ENCODE assay signal across 20 cellular contexts in genomic region chr3:2774485-2774884, GRCh38.
DNase-seq lines count a peak whose midpoint lies in the region; ATAC-seq, FAIRE-seq and TF ChIP-seq lines count a peak whose summit lies in the region.
"Had no signal": no experiment of that assay in that cellular context is flagged by ENCODE, and none has a peak within 500 bp of the region (broad histone marks: within the 10 kb centered on the region; RNA-seq: fewer than 3 reads in every experiment).

No MANE protein-coding gene starts in this region.

- no peaks in the 10 kb centered on the region for H3K79me2 ChIP-seq in HepG2 (ENCODE audit: insufficient read depth, low read length)

- H3K4me3 ChIP-seq in HepG2 (replicated peaks in 1 of 3; ENCODE audit: insufficient read depth in 1 of 3, low read depth in 2 of 3, low read length in 3 of 3) (no peak overlapping the region), neuronal stem cell (ENCODE audit: low read length in 2 of 2) (no peak overlapping the region)
- H3K4me3 ChIP-seq: A549 had no signal

- H3K36me3 Mint-ChIP-seq in natural killer cell treated with Interleukin-12 subunit alpha and Interleukin-12 subunit beta and Interleukin-15 and Interleukin-18, amount 100 ng/mL, for 72 hours, result no peaks in the 10 kb centered on the region

- no peak overlapping the region for H3K14ac ChIP-seq in neuronal stem cell (ENCODE audit: low read length)

- H2BK15ac ChIP-seq in neuronal stem cell (ENCODE audit: low read length), result no peak overlapping the region

- intact Hi-C loops in HepG2 (cut with micrococcal nuclease; ENCODE audit: unreplicated experiment), result no loop called here

- no peak for TF ChIP-seq POLR2A in HepG2 (IDR thresholded peaks at IDR 0.05; ENCODE audit: insufficient read depth in 1 of 2, low read depth in 2 of 2, low read length in 2 of 2)

- H2BK5ac ChIP-seq in neuronal stem cell (ENCODE audit: low read length), result no peak overlapping the region

- no peak overlapping the region for H3K27ac Mint-ChIP-seq in natural killer cell treated with Interleukin-12 subunit alpha and Interleukin-12 subunit beta and Interleukin-15 and Interleukin-18, amount 100 ng/mL, for 72 hours
- H3K27ac Mint-ChIP-seq: CD4-positive, alpha-beta T cell; HFFc6 had no signal

- TF ChIP-seq RAD21 in HepG2 (CRISPR knock-in tag; IDR thresholded peaks at IDR 0.05), result no peak

- H3K4me1 Mint-ChIP-seq in natural killer cell treated with Interleukin-12 subunit alpha and Interleukin-12 subunit beta and Interleukin-15 and Interleukin-18, amount 100 ng/mL, for 72 hours (ENCODE audit: low read depth in 2 of 2), result no peaks in the 10 kb centered on the region

- H3K9ac ChIP-seq in HepG2 (ENCODE audit: insufficient read depth, low read depth, low read length), result no peak overlapping the region
- no peak overlapping the region for H3K9ac ChIP-seq in neuronal stem cell (ENCODE audit: low read depth, low read length, poor library complexity)

- no peaks in the 10 kb centered on the region for H3K9me3 ChIP-seq in HepG2 (ENCODE audit: low read length)
- peaks cover 0 to 2% of the 10 kb centered on the region in 2 donors for H3K9me3 ChIP-seq in neuronal stem cell (replicated peaks in 1 of 2; ENCODE audit: control insufficient read depth in 2 of 2, insufficient read depth in 1 of 2, low read depth in 1 of 2, low read length in 2 of 2)
- H3K9me3 ChIP-seq: A549, Caco-2 had no signal

- POLR2A ChIA-PET in HepG2 (lab: Yijun Ruan, JAX), result no interaction called here

- no peak overlapping the region for H3K4me3 Mint-ChIP-seq in natural killer cell treated with Interleukin-12 subunit alpha and Interleukin-12 subunit beta and Interleukin-15 and Interleukin-18, amount 100 ng/mL, for 72 hours
- H3K4me3 Mint-ChIP-seq: CD4-positive, alpha-beta T cell; HFFc6 had no signal

- no TSS peak for BruUV-seq in HepG2 (replicated peaks; lab: Mats Ljungman, UMichigan)

- H3K4me1 ChIP-seq in HepG2 (ENCODE audit: insufficient read depth, low read length) (no peaks in the 10 kb centered on the region), neuronal stem cell (ENCODE audit: control insufficient read depth in 2 of 2, insufficient read depth in 1 of 2, low read depth in 1 of 2, low read length in 2 of 2) (peaks cover 3 to 9% of the 10 kb centered on the region in 2 donors)
- H3K4me1 ChIP-seq: A549 had no signal

- H3K36me3 ChIP-seq in HepG2 (replicated peaks in 1 of 2; ENCODE audit: control insufficient read depth in 1 of 2, insufficient read depth in 2 of 2, low read length in 2 of 2), result no peaks in the 10 kb centered on the region
- H3K36me3 ChIP-seq in neuronal stem cell (replicated peaks in 1 of 2; ENCODE audit: control insufficient read depth in 2 of 2, insufficient read depth in 2 of 2, low read length in 2 of 2), result no peaks in the 10 kb centered on the region

- in situ Hi-C loops in HepG2 (cut with HindIII; ENCODE audit: extremely low pct_ligation_motif_present, low pct_unique_long_range_greater_than_20kb), result no loop called here
- in situ Hi-C loops in GM13977 (cut with MboI; ENCODE audit: low pct_unique_long_range_greater_than_20kb, low sequenced_read_pairs, unreplicated experiment), result no loop called here

- TF ChIP-seq CTCF in HepG2 (CRISPR knock-in tag; IDR thresholded peaks at IDR 0.05) (no peak), GM13977 (IDR thresholded peaks at IDR 0.05; ENCODE audit: extremely low read depth, insufficient read depth, missing control alignments) (no peak)

- peaks cover 4% of the 10 kb centered on the region for H3K9me3 Mint-ChIP-seq in natural killer cell treated with Interleukin-12 subunit alpha and Interleukin-12 subunit beta and Interleukin-15 and Interleukin-18, amount 100 ng/mL, for 72 hours
- H3K9me3 Mint-ChIP-seq: CD4-positive, alpha-beta T cell had no signal

- no peak overlapping the region for H3K4ac ChIP-seq in neuronal stem cell (ENCODE audit: low read length)

- H3K27me3 ChIP-seq in HepG2 (ENCODE audit: control insufficient read depth in 1 of 2, insufficient read depth in 2 of 2, low read length in 2 of 2), result no peaks in the 10 kb centered on the region
- no peaks in the 10 kb centered on the region for H3K27me3 ChIP-seq in neuronal stem cell (ENCODE audit: control insufficient read depth in 3 of 3, insufficient read depth in 3 of 3, low read depth in 1 of 3, low read length in 3 of 3)

- no peak overlapping the region for H3K27ac ChIP-seq in HepG2 (ENCODE audit: extremely low read length, insufficient read depth, low read length)
- H3K27ac ChIP-seq in neuronal stem cell (replicated peaks; ENCODE audit: low read length), result no peak overlapping the region
- H3K27ac ChIP-seq: A549, C4-2B had no signal

- H3K18ac ChIP-seq in neuronal stem cell (ENCODE audit: low read length), result no peak overlapping the region

- no peaks in the 10 kb centered on the region for H3K79me1 ChIP-seq in neuronal stem cell (ENCODE audit: low read depth, low read length)

- H2BK120ac ChIP-seq in neuronal stem cell (ENCODE audit: low read depth, low read length), result no peak overlapping the region

- H4K91ac ChIP-seq in neuronal stem cell (ENCODE audit: low read depth, low read length, poor library complexity), result no peak overlapping the region

- H4K8ac ChIP-seq in neuronal stem cell (ENCODE audit: low read depth, low read length), result no peak overlapping the region

- H3K27me3 Mint-ChIP-seq in natural killer cell treated with Interleukin-12 subunit alpha and Interleukin-12 subunit beta and Interleukin-15 and Interleukin-18, amount 100 ng/mL, for 72 hours, result peaks cover 0 to 14% of the 10 kb centered on the region in 2 donors
- H3K27me3 Mint-ChIP-seq: CD4-positive, alpha-beta T cell had no signal

- no peak overlapping the region for H2AK5ac ChIP-seq in neuronal stem cell (ENCODE audit: low read depth, low read length)

- CTCF ChIA-PET in HepG2 (lab: Yijun Ruan, JAX; ENCODE audit: low intra/inter-chr PET ratio, low total read pairs), result no interaction called here

- H3K4me2 ChIP-seq in HepG2 (ENCODE audit: low read depth, low read length) (no peak overlapping the region), neuronal stem cell (ENCODE audit: insufficient read depth, low read length, poor library complexity, severe bottlenecking) (no peak overlapping the region)
- H3K4me2 ChIP-seq: A549 had no signal

- TF ChIP-seq EP300 in HepG2 (IDR thresholded peaks at IDR 0.05; ENCODE audit: low read depth in 2 of 2, low read length in 2 of 2), result no peak
- no peak for TF ChIP-seq EP300 in HepG2 (CRISPR knock-in tag; IDR thresholded peaks at IDR 0.05; ENCODE audit: borderline replicate concordance)

- no peak overlapping the region for H3K23ac ChIP-seq in neuronal stem cell (ENCODE audit: low read depth, low read length, poor library complexity)

- ATAC-seq in HepG2, result no peak
- no peak for ATAC-seq in natural killer cell treated with Interleukin-12 subunit alpha and Interleukin-12 subunit beta and Interleukin-15 and Interleukin-18, amount 100 ng/mL, for 72 hours
- no peak for ATAC-seq in GM21619 (IDR thresholded peaks at IDR 0.05; ENCODE audit: unreplicated experiment)
- ATAC-seq: A549, HCT116 had no signal

- WGBS in HepG2 (ENCODE audit: low lambda C conversion rate), result 0% methylated on average over 1 of the region's 1 CpG
- WGBS in neuronal stem cell (ENCODE audit: extremely low coverage in 2 of 2, insufficient read length in 2 of 2, insufficient replicate concordance in 1 of 2), 2 donors, result no CpG with 5 or more reads among the region's 1 CpG

- DNase-seq in HepG2 (ENCODE audit: low spot score) (peak; percentile 3), neuronal stem cell (ENCODE audit: low spot score) (no peak), GM13977 (ENCODE audit: low spot score) (no peak)
- DNase-seq in natural killer cell treated with Interleukin-12 subunit alpha and Interleukin-12 subunit beta and Interleukin-15 and Interleukin-18, amount 100 ng/mL, for 72 hours (ENCODE audit: low spot score), result no peak
- DNase-seq: AML-193; Caco-2; CD4-positive, alpha-beta T cell; DMS153; DMS79; GDM1; GOT3; H7; HFFc6 had no signal

- no peak overlapping the region for H2BK12ac ChIP-seq in neuronal stem cell (ENCODE audit: low read length)

- H4K20me1 ChIP-seq in HepG2 (ENCODE audit: insufficient read depth, low read length), result no peaks in the 10 kb centered on the region

- H2AFZ ChIP-seq in HepG2 (ENCODE audit: low read length), result no peak overlapping the region
- H2AFZ ChIP-seq in neuronal stem cell (ENCODE audit: low read length), result peak overlapping the region; percentile 30

- FAIRE-seq in endometrium (lab: Jason Lieb, UNC), result peak; percentile 69
- no peak for FAIRE-seq in HepG2 (lab: Jason Lieb, UNC)
- FAIRE-seq: A549, GM12892, HTR-8/SVneo had no signal

TF ChIP-seq in HepG2, 621 proteins besides CTCF, POLR2A, EP300 and RAD21:
- no peak for TF ChIP-seq TAF1 (CRISPR knock-in tag; IDR thresholded peaks at IDR 0.05)
